ENCODE assay signal across 1 cellular context in genomic region chr19:19372656-19373416, GRCh38.
TF ChIP-seq lines count a peak whose summit lies in the region.

No MANE protein-coding gene starts in this region.

TF ChIP-seq in HepG2, 621 proteins besides CTCF, POLR2A, EP300 and RAD21 (continued from another document):
- TF ChIP-seq TCF7 (IDR thresholded peaks at IDR 0.05; ENCODE audit: low read depth) (no peak), YEATS4 (CRISPR knock-in tag; IDR thresholded peaks at IDR 0.05; ENCODE audit: borderline replicate concordance) (no peak), AGO2 (optimal IDR thresholded peaks at IDR 0.05; ENCODE audit: low read depth, low read length) (no peak), JDP2 (CRISPR knock-in tag; IDR thresholded peaks at IDR 0.05; ENCODE audit: borderline replicate concordance) (no peak), HOXA5 (CRISPR knock-in tag; IDR thresholded peaks at IDR 0.05) (no peak), TFDP1 (CRISPR knock-in tag; IDR thresholded peaks at IDR 0.05; ENCODE audit: borderline replicate concordance) (no peak), ZNF510 (CRISPR knock-in tag; IDR thresholded peaks at IDR 0.05; ENCODE audit: low read depth) (no peak)
- TF ChIP-seq, protein P1, sequence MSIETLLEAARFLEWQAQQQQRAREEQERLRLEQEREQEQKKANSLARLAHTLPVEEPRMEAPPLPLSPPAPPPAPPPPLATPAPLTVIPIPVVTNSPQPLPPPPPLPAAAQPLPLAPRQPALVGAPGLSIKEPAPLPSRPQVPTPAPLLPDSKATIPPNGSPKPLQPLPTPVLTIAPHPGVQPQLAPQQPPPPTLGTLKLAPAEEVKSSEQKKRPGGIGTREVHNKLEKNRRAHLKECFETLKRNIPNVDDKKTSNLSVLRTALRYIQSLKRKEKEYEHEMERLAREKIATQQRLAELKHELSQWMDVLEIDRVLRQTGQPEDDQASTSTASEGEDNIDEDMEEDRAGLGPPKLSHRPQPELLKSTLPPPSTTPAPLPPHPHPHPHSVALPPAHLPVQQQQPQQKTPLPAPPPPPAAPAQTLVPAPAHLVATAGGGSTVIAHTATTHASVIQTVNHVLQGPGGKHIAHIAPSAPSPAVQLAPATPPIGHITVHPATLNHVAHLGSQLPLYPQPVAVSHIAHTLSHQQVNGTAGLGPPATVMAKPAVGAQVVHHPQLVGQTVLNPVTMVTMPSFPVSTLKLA (IDR thresholded peaks at IDR 0.05): no peak
